In genomic region chr17:76536511-76537287, GRCh38 we compare ENCODE assay signal across 12 cellular contexts. TPM values are rescaled to one million over a fixed set of nuclear protein-coding genes. Genes with fewer than 3 reads are reported as not detected.
DNase-seq lines count a peak whose midpoint lies in the region; ATAC-seq and TF ChIP-seq lines count a peak whose summit lies in the region.
"Had no signal": no experiment of that assay in that cellular context is flagged by ENCODE, and none has a peak within 500 bp of the region (broad histone marks: within the 10 kb centered on the region; RNA-seq: fewer than 3 reads in every experiment).

No MANE protein-coding gene starts in this region.

- DNase-seq in RWPE2 (ENCODE audit: low spot score) (no peak), fibroblast of lung (ENCODE audit: low read depth in 2 of 2) (no peak), transverse colon (no peak), GM10248 (ENCODE audit: extremely low spot score) (no peak), T-helper 2 cell (no peak), NCI-H2171 treated with DMSO at 0.1 percent for 48 hours (lab: John Stamatoyannopoulos, UW) (no peak)
- DNase-seq: activated CD4-positive, alpha-beta T cell treated with anti-CD3 and anti-CD28 coated beads for 36 hours; GF-D8; NCI-H1105; PC-3 had no signal

- intact Hi-C loops in transverse colon (cut with DNase I; ENCODE audit: low total_unique reads) = no loop called here

- peaks cover 30% of the 10 kb centered on the region for H3K4me1 ChIP-seq in RWPE2 (ENCODE audit: insufficient read depth, poor library complexity, severe bottlenecking)
- peaks cover 20% of the 10 kb centered on the region for H3K4me1 ChIP-seq in fibroblast of lung (ENCODE audit: control insufficient read depth, extremely low read depth, insufficient read depth, low read length)
- peaks cover 8% of the 10 kb centered on the region for H3K4me1 ChIP-seq in muscle layer of colon (ENCODE audit: insufficient read depth, low read length)
- peaks cover 5 to 41% (median 27%) of the 10 kb centered on the region in 4 donors for H3K4me1 ChIP-seq in transverse colon

- H3K9ac ChIP-seq in fibroblast of lung (ENCODE audit: insufficient read depth, low read length) = peak overlapping the region; percentile 57
- no peak overlapping the region for H3K9ac ChIP-seq in muscle layer of colon (ENCODE audit: low read length)

- no peaks in the 10 kb centered on the region for H3K27me3 ChIP-seq in RWPE2 (ENCODE audit: insufficient read depth, poor library complexity, severe bottlenecking)
- no peaks in the 10 kb centered on the region for H3K27me3 ChIP-seq in fibroblast of lung (ENCODE audit: control insufficient read depth, insufficient read depth, low read length)
- H3K27me3 ChIP-seq in muscle layer of colon (ENCODE audit: control insufficient read depth in 1 of 2, insufficient read depth in 2 of 2, low read length in 2 of 2) = peaks cover 0 to 29% of the 10 kb centered on the region in 2 donors
- peaks cover 40% of the 10 kb centered on the region for H3K27me3 ChIP-seq in transverse colon

- TF ChIP-seq CTCF in RWPE2 (IDR thresholded peaks at IDR 0.05; ENCODE audit: poor library complexity, severe bottlenecking) (no peak), fibroblast of lung (conservative IDR thresholded peaks at IDR 0.05 in 1 of 2, IDR thresholded peaks at IDR 0.05 in 1 of 2; ENCODE audit: low read depth in 1 of 2, low read length in 2 of 2) (no peak), transverse colon (IDR thresholded peaks at IDR 0.05) (no peak), GM10248 (IDR thresholded peaks at IDR 0.05; ENCODE audit: control extremely low read depth, extremely low read depth, low read depth, missing control alignments) (no peak)

- H3K9me3 ChIP-seq in RWPE2 (ENCODE audit: severe bottlenecking) = no peaks in the 10 kb centered on the region
- no peaks in the 10 kb centered on the region for H3K9me3 ChIP-seq in fibroblast of lung (ENCODE audit: control insufficient read depth, insufficient read depth, low read depth, low read length)
- H3K9me3 ChIP-seq in muscle layer of colon (ENCODE audit: low read length) = no peaks in the 10 kb centered on the region
- H3K9me3 ChIP-seq in transverse colon = no peaks in the 10 kb centered on the region

- H3K36me3 ChIP-seq in RWPE2 (ENCODE audit: low read depth) (peaks cover 6% of the 10 kb centered on the region; the same call in 1 of the 2 replicates), fibroblast of lung (ENCODE audit: control insufficient read depth, insufficient read depth, low read length) (peaks cover 3% of the 10 kb centered on the region), muscle layer of colon (ENCODE audit: insufficient read depth, low read length) (no peaks in the 10 kb centered on the region), transverse colon (no peaks in the 10 kb centered on the region)

- H4K20me1 ChIP-seq in fibroblast of lung (ENCODE audit: control insufficient read depth, extremely low read depth, insufficient read depth, low read length) = no peaks in the 10 kb centered on the region

- H3K4me3 ChIP-seq in RWPE2 (ENCODE audit: severe bottlenecking) = peak overlapping the region; percentile 26
- H3K4me3 ChIP-seq in fibroblast of lung (replicated peaks in 1 of 4; ENCODE audit: control extremely low read depth in 1 of 4, insufficient read depth in 1 of 4, low read depth in 3 of 4, low read length in 4 of 4) = peak overlapping the region; percentile 27 to 63 (median 54)
- peak overlapping the region; percentile 38 to 63 for H3K4me3 ChIP-seq in muscle layer of colon (ENCODE audit: low read depth in 1 of 2, low read length in 2 of 2)
- peak overlapping the region; percentile 9 to 46 (median 21) for H3K4me3 ChIP-seq in transverse colon

- no peaks in the 10 kb centered on the region for H3K79me2 ChIP-seq in fibroblast of lung (ENCODE audit: control insufficient read depth, insufficient read depth, low read length)

- POLR2A ChIA-PET in GM10248 (lab: Yijun Ruan, JAX) = no interaction called here

- in situ Hi-C loops in transverse colon (cut with MboI; ENCODE audit: low pct_ligation_motif_present in 1 of 4, low pct_unique_long_range_greater_than_20kb in 1 of 4, low sequenced_read_pairs in 3 of 4) = loop anchor here in 1 of 4 donors (25.0 kb wide), 1 partner anchor 176 kb away; the partner anchor contains the start of gene MXRA7

- peak overlapping the region; percentile 70 for H3K4me2 ChIP-seq in fibroblast of lung (ENCODE audit: extremely low read depth, insufficient read depth, low read length)

- no peak for TF ChIP-seq EP300 in transverse colon (IDR thresholded peaks at IDR 0.05; ENCODE audit: low read depth)

- 71% methylated on average over 24 of the region's 25 CpGs; no CpG with 5 or more reads in 1 of the 2 donors for WGBS in transverse colon (ENCODE audit: low coverage in 1 of 2), 2 donors

- ATAC-seq in RWPE2 (ENCODE audit: low read depth) = no peak
- ATAC-seq: PC-3 had no signal

- no peak overlapping the region for H2AFZ ChIP-seq in fibroblast of lung (ENCODE audit: low read length)

- peak overlapping the region; percentile 89 for H3K27ac ChIP-seq in RWPE2 (ENCODE audit: poor library complexity, severe bottlenecking)
- H3K27ac ChIP-seq in fibroblast of lung (ENCODE audit: insufficient read depth, low read length) = no peak overlapping the region
- H3K27ac ChIP-seq in muscle layer of colon (ENCODE audit: low read depth, low read length) = no peak overlapping the region
- peak overlapping the region; percentile 62 to 74 (median 69) for H3K27ac ChIP-seq in transverse colon

- CTCF ChIA-PET in GM10248 (lab: Yijun Ruan, JAX) = interaction anchor here (0.8 to 1.7 kb wide), 6 partner anchors 9 to 21 kb away, joined by 3 to 13 read pairs (median 4); no protein-coding TSS in a partner anchor

- no peak for TF ChIP-seq POLR2A in transverse colon (IDR thresholded peaks at IDR 0.05)

RNA-seq across cellular contexts. Expression of gene CYGB, which starts 0.8 kb away (rescaled TPM):
- total RNA-seq in fibroblast of lung = 12.4 and 19.5 TPM in 2 replicates
- polyA plus RNA-seq in fibroblast of lung = 9.1 and 10.0 TPM in 2 replicates
- 19.9 and 25.0 TPM in 2 replicates for polyA plus RNA-seq in fibroblast of lung (2012)
- polyA minus RNA-seq in fibroblast of lung (ENCODE audit: low replicate concordance) = 15.1 and 19.0 TPM in 2 replicates
- total RNA-seq in transverse colon = 10 to 100 TPM in 2 of 4 donors, 1 to 10 TPM in 2; 7.5 to 20.1 (median 11.3) TPM
- total RNA-seq: activated CD4-positive, alpha-beta T cell treated with anti-CD3 and anti-CD28 coated beads for 36 hours; activated naive CD4-positive, alpha-beta T cell treated with anti-CD3 and anti-CD28 coated beads, Interleukin-2, amount 50 U/mL, for 72 hours had no signal

RNA-seq across cellular contexts. Expression of gene PRCD, which starts 3.1 kb away (rescaled TPM):
- 4.1 and 4.3 TPM in 2 replicates for total RNA-seq in fibroblast of lung
- 0.72 and 0.89 TPM in 2 replicates for polyA plus RNA-seq in fibroblast of lung
- polyA plus RNA-seq in fibroblast of lung (2012) = 1.1 and 2.0 TPM in 2 replicates
- not detected in 2 replicates for polyA minus RNA-seq in fibroblast of lung (ENCODE audit: low replicate concordance)
- 1 to 10 TPM in 1 of 4 donors, under 1 TPM in 1, not detected in 2; 0.64 to 6.8 TPM for total RNA-seq in transverse colon
- total RNA-seq: activated CD4-positive, alpha-beta T cell treated with anti-CD3 and anti-CD28 coated beads for 36 hours; activated naive CD4-positive, alpha-beta T cell treated with anti-CD3 and anti-CD28 coated beads, Interleukin-2, amount 50 U/mL, for 72 hours had no signal

RNA-seq across cellular contexts. Expression of gene RHBDF2, which starts 35.5 kb away (rescaled TPM):
- total RNA-seq in fibroblast of lung (3.9 and 5.1 TPM in 2 replicates), transverse colon (10 to 100 TPM; 11.3 to 47.4 (median 23.2) TPM)
- polyA plus RNA-seq in fibroblast of lung = 0.94 and 1.7 TPM in 2 replicates
- polyA plus RNA-seq in fibroblast of lung (2012) = 2.8 TPM in 2 replicates
- 2.4 and 3.9 TPM in 2 replicates for polyA minus RNA-seq in fibroblast of lung (ENCODE audit: low replicate concordance)

RNA-seq across cellular contexts. Expression of gene ST6GALNAC2, which starts 49.0 kb away (rescaled TPM):
- total RNA-seq in fibroblast of lung (0.83 and 1.0 TPM in 2 replicates), transverse colon (1 to 10 TPM in 3 of 4 donors, not detected in 1; 1.4 to 4.4 (median 1.6) TPM)
- 0.42 and 1.3 TPM in 2 replicates for polyA plus RNA-seq in fibroblast of lung
- polyA plus RNA-seq in fibroblast of lung (2012) = 0.40 and 1.5 TPM in 2 replicates
- polyA minus RNA-seq in fibroblast of lung (ENCODE audit: low replicate concordance) = 3.4 TPM in 1 of 2 replicates, not detected in the other
- total RNA-seq: activated naive CD4-positive, alpha-beta T cell treated with anti-CD3 and anti-CD28 coated beads, Interleukin-2, amount 50 U/mL, for 72 hours had no signal

Comparison
In these comparisons a context has a peak if more than half of its experiments do, and no peak if none do; other contexts are left out.
1. H3K27ac ChIP-seq: peak in RWPE2 (single experiment) and transverse colon (4 of 4); none in fibroblast of lung (single experiment) and muscle layer of colon (single experiment).
2. Peak in every context shown above with its lines, with median percentiles within 50 percentile points of each other: H3K4me3 ChIP-seq.